In genomic region chr11:68958211-68958610, GRCh38 we compare ENCODE assay signal across 19 cellular contexts. TPM values are rescaled to one million over a fixed set of nuclear protein-coding genes. Genes with fewer than 3 reads are reported as not detected.
DNase-seq lines count a peak whose midpoint lies in the region; ATAC-seq, FAIRE-seq and TF ChIP-seq lines count a peak whose summit lies in the region.
"Had no signal": no experiment of that assay in that cellular context is flagged by ENCODE, and none has a peak within 500 bp of the region (broad histone marks: within the 10 kb centered on the region; RNA-seq: fewer than 3 reads in every experiment).

No MANE protein-coding gene starts in this region.

- POLR2A ChIA-PET in activated CD8-positive, alpha-beta T cell treated with anti-CD3 and anti-CD28 coated beads for 36 hours (lab: Charles Lee): no interaction called here

- FAIRE-seq in astrocyte (lab: Jason Lieb, UNC): no peak
- FAIRE-seq: G401.6, GM12892, H54 had no signal

- H3K27ac ChIP-seq in astrocyte (ENCODE audit: low read depth, low read length): no peak overlapping the region
- no peak overlapping the region for H3K27ac ChIP-seq in osteoblast (ENCODE audit: low read depth, low read length)
- no peak overlapping the region for H3K27ac ChIP-seq in hepatocyte

- TF ChIP-seq CTCF in astrocyte (IDR thresholded peaks at IDR 0.05; ENCODE audit: insufficient read depth, low read depth, low read length) (no peak), osteoblast (IDR thresholded peaks at IDR 0.05; ENCODE audit: extremely low read depth, low read depth, low read length) (no peak), hepatocyte (IDR thresholded peaks at IDR 0.05; ENCODE audit: poor library complexity) (no peak)
- no peak for TF ChIP-seq CTCF in activated CD8-positive, alpha-beta T cell treated with anti-CD3 and anti-CD28 coated beads for 36 hours (IDR thresholded peaks at IDR 0.05)

- H3K9me3 ChIP-seq in astrocyte (ENCODE audit: insufficient read depth, low read depth, low read length) (no peaks in the 10 kb centered on the region), osteoblast (ENCODE audit: low read depth, low read length) (no peaks in the 10 kb centered on the region), hepatocyte (ENCODE audit: low read depth) (no peaks in the 10 kb centered on the region)

- DNase-seq in astrocyte (ENCODE audit: low read depth) (no peak), iPS-NIHi11 (ENCODE audit: low spot score) (peak; percentile 6), osteoblast (ENCODE audit: insufficient read length, low spot score, missing footprints) (peak; percentile 79), hepatocyte (ENCODE audit: low spot score) (no peak)
- no peak for DNase-seq in activated CD8-positive, alpha-beta T cell treated with anti-CD3 and anti-CD28 coated beads for 36 hours
- DNase-seq: C1 segment of cervical spinal cord; Calu3; CD4-positive, alpha-beta memory T cell; COR-L47; DND-41; HCEC 1CT had no signal

- no peaks in the 10 kb centered on the region for H3K9me2 ChIP-seq in hepatocyte (replicated peaks; ENCODE audit: insufficient read depth)

- H3K27ac Mint-ChIP-seq in astrocyte (ENCODE audit: unreplicated experiment): peak overlapping the region; percentile 34
- H3K27ac Mint-ChIP-seq in activated CD8-positive, alpha-beta T cell treated with anti-CD3 and anti-CD28 coated beads for 36 hours: no peak overlapping the region
- H3K27ac Mint-ChIP-seq: GM23338 had no signal

- H3K9me3 Mint-ChIP-seq in astrocyte (ENCODE audit: unreplicated experiment): peaks cover 15% of the 10 kb centered on the region
- no peaks in the 10 kb centered on the region for H3K9me3 Mint-ChIP-seq in activated CD8-positive, alpha-beta T cell treated with anti-CD3 and anti-CD28 coated beads for 36 hours
- H3K9me3 Mint-ChIP-seq: CD4-positive, alpha-beta memory T cell; GM23338 had no signal

- no peaks in the 10 kb centered on the region for H3K4me1 Mint-ChIP-seq in astrocyte (ENCODE audit: low read depth, unreplicated experiment)
- peaks cover 12% of the 10 kb centered on the region for H3K4me1 Mint-ChIP-seq in activated CD8-positive, alpha-beta T cell treated with anti-CD3 and anti-CD28 coated beads for 36 hours (ENCODE audit: low read depth)

- no peak overlapping the region for H3K4me3 Mint-ChIP-seq in astrocyte (ENCODE audit: unreplicated experiment)
- no peak overlapping the region for H3K4me3 Mint-ChIP-seq in activated CD8-positive, alpha-beta T cell treated with anti-CD3 and anti-CD28 coated beads for 36 hours
- H3K4me3 Mint-ChIP-seq: CD4-positive, alpha-beta memory T cell; GM23338 had no signal

- H3K27me3 ChIP-seq in astrocyte (ENCODE audit: insufficient read depth, low read length): no peaks in the 10 kb centered on the region
- no peaks in the 10 kb centered on the region for H3K27me3 ChIP-seq in osteoblast (ENCODE audit: insufficient read depth, low read length)
- no peaks in the 10 kb centered on the region for H3K27me3 ChIP-seq in hepatocyte

- intact Hi-C loops in activated CD8-positive, alpha-beta T cell treated with anti-CD3 and anti-CD28 coated beads for 36 hours (cut with micrococcal nuclease): no loop called here

- H3K36me3 Mint-ChIP-seq in astrocyte (ENCODE audit: low read depth, unreplicated experiment): peaks cover 3% of the 10 kb centered on the region
- H3K36me3 Mint-ChIP-seq in activated CD8-positive, alpha-beta T cell treated with anti-CD3 and anti-CD28 coated beads for 36 hours (ENCODE audit: low read depth): no peaks in the 10 kb centered on the region

- H3K4me1 ChIP-seq in astrocyte (ENCODE audit: insufficient read depth, low read length) (peaks cover 6% of the 10 kb centered on the region), osteoblast (ENCODE audit: insufficient read depth, low read length) (no peaks in the 10 kb centered on the region), hepatocyte (ENCODE audit: insufficient read depth) (no peaks in the 10 kb centered on the region)

- H4K20me1 ChIP-seq in astrocyte (ENCODE audit: insufficient read depth, low read length) (no peaks in the 10 kb centered on the region), osteoblast (ENCODE audit: insufficient read depth, low read length) (no peaks in the 10 kb centered on the region), hepatocyte (ENCODE audit: insufficient read depth, poor library complexity, severe bottlenecking) (no peaks in the 10 kb centered on the region)

- no peak overlapping the region for H3K9ac ChIP-seq in astrocyte (ENCODE audit: low read length)

- H3K79me2 ChIP-seq in astrocyte (ENCODE audit: insufficient read depth, low read length): no peaks in the 10 kb centered on the region
- H3K79me2 ChIP-seq in osteoblast (ENCODE audit: insufficient read depth, low read length): no peaks in the 10 kb centered on the region
- no peaks in the 10 kb centered on the region for H3K79me2 ChIP-seq in hepatocyte

- H2AFZ ChIP-seq in astrocyte (ENCODE audit: low read depth, low read length) (no peak overlapping the region), osteoblast (ENCODE audit: low read length) (no peak overlapping the region), hepatocyte (no peak overlapping the region)
- H2AFZ ChIP-seq: GM23338 had no signal

- no peaks in the 10 kb centered on the region for H3K36me3 ChIP-seq in astrocyte (ENCODE audit: insufficient read depth, low read length)
- no peaks in the 10 kb centered on the region for H3K36me3 ChIP-seq in osteoblast (ENCODE audit: insufficient read depth, low read length)
- H3K36me3 ChIP-seq in hepatocyte (replicated peaks; ENCODE audit: insufficient read depth, low read depth): no peaks in the 10 kb centered on the region

- CTCF ChIA-PET in activated CD8-positive, alpha-beta T cell treated with anti-CD3 and anti-CD28 coated beads for 36 hours (lab: Charles Lee): interaction anchor here (0.9 kb wide), 1 partner anchor 131 kb away, joined by 3 read pairs; no protein-coding TSS in a partner anchor

- 91% methylated on average over 9 of the region's 9 CpGs for WGBS in hepatocyte (ENCODE audit: low lambda C conversion rate, missing lambda C conversion rate)

- no peak overlapping the region for H3K4me2 ChIP-seq in astrocyte (ENCODE audit: low read length)
- H3K4me2 ChIP-seq in osteoblast (ENCODE audit: insufficient read depth, low read length): no peak overlapping the region
- H3K4me2 ChIP-seq in hepatocyte: no peak overlapping the region
- H3K4me2 ChIP-seq: GM23338 had no signal

- no peak overlapping the region for H3K4me3 ChIP-seq in astrocyte (ENCODE audit: insufficient read depth, low read depth, low read length)
- H3K4me3 ChIP-seq in osteoblast (ENCODE audit: insufficient read depth, low read length): no peak overlapping the region
- H3K4me3 ChIP-seq in hepatocyte: no peak overlapping the region
- H3K4me3 ChIP-seq: GM23338 had no signal

- ATAC-seq in GM18907 (IDR thresholded peaks at IDR 0.05; ENCODE audit: unreplicated experiment): no peak
- no peak for ATAC-seq in activated CD8-positive, alpha-beta T cell treated with anti-CD3 and anti-CD28 coated beads for 36 hours
- ATAC-seq: GM23338 had no signal

- peaks cover 20% of the 10 kb centered on the region for H3K27me3 Mint-ChIP-seq in astrocyte (ENCODE audit: low read depth, unreplicated experiment)
- H3K27me3 Mint-ChIP-seq in activated CD8-positive, alpha-beta T cell treated with anti-CD3 and anti-CD28 coated beads for 36 hours: no peaks in the 10 kb centered on the region

RNA-seq across cellular contexts. Expression of gene MRGPRD, which starts 22.6 kb away (rescaled TPM):
- total RNA-seq in astrocyte: not detected in 2 replicates
- total RNA-seq in osteoblast: not detected in 2 replicates
- 0.32 TPM in 1 of 2 replicates, not detected in the other for total RNA-seq in hepatocyte
- polyA plus RNA-seq in hepatocyte: not detected in 2 replicates
- not detected for total RNA-seq in activated CD8-positive, alpha-beta T cell treated with anti-CD3 and anti-CD28 coated beads for 36 hours
- total RNA-seq: A172; A673; Calu3; CD4-positive, alpha-beta memory T cell; GM23338 had no signal
- polyA plus RNA-seq: BJ, GM23338 had no signal

RNA-seq across cellular contexts. Expression of gene IGHMBP2, which starts 54.5 kb away (rescaled TPM):
- total RNA-seq in astrocyte (14.0 and 14.9 TPM in 2 replicates), osteoblast (10.9 and 11.8 TPM in 2 replicates), hepatocyte (7.7 and 12.4 TPM in 2 replicates)
- 13.5 and 19.9 TPM in 2 replicates for polyA plus RNA-seq in hepatocyte
- total RNA-seq in activated CD8-positive, alpha-beta T cell treated with anti-CD3 and anti-CD28 coated beads for 36 hours: 10 to 100 TPM; 21.1 to 24.9 TPM

RNA-seq across cellular contexts. Expression of gene MRPL21, which starts 54.6 kb away (rescaled TPM):
- total RNA-seq in astrocyte (67.4 and 69.1 TPM in 2 replicates), osteoblast (45.7 and 51.0 TPM in 2 replicates), hepatocyte (28.8 and 34.9 TPM in 2 replicates)
- 86.2 and 95.2 TPM in 2 replicates for polyA plus RNA-seq in hepatocyte
- total RNA-seq in activated CD8-positive, alpha-beta T cell treated with anti-CD3 and anti-CD28 coated beads for 36 hours: 100 to 1,000 TPM in 1 of 2 experiments, 10 to 100 TPM in 1; 99.6 to 104 TPM

RNA-seq across cellular contexts. Expression of gene MRGPRF, which starts 54.8 kb away (rescaled TPM):
- total RNA-seq in astrocyte (3.2 and 4.1 TPM in 2 replicates), osteoblast (39.4 and 41.5 TPM in 2 replicates), hepatocyte (6.5 TPM in 2 replicates)
- polyA plus RNA-seq in hepatocyte: 7.5 and 12.1 TPM in 2 replicates
- not detected for total RNA-seq in activated CD8-positive, alpha-beta T cell treated with anti-CD3 and anti-CD28 coated beads for 36 hours
- total RNA-seq: CD4-positive, alpha-beta memory T cell had no signal
- polyA plus RNA-seq: CD4-positive, alpha-beta memory T cell had no signal

Comparison
In these comparisons a context has a peak if more than half of its experiments do, and no peak if none do; other contexts are left out.
1. DNase-seq: peak in iPS-NIHi11 (single experiment) and osteoblast (single experiment); none in astrocyte (single experiment), hepatocyte (single experiment) and activated CD8-positive, alpha-beta T cell treated with anti-CD3 and anti-CD28 coated beads for 36 hours (single experiment).